In the genomic region with DNA sequence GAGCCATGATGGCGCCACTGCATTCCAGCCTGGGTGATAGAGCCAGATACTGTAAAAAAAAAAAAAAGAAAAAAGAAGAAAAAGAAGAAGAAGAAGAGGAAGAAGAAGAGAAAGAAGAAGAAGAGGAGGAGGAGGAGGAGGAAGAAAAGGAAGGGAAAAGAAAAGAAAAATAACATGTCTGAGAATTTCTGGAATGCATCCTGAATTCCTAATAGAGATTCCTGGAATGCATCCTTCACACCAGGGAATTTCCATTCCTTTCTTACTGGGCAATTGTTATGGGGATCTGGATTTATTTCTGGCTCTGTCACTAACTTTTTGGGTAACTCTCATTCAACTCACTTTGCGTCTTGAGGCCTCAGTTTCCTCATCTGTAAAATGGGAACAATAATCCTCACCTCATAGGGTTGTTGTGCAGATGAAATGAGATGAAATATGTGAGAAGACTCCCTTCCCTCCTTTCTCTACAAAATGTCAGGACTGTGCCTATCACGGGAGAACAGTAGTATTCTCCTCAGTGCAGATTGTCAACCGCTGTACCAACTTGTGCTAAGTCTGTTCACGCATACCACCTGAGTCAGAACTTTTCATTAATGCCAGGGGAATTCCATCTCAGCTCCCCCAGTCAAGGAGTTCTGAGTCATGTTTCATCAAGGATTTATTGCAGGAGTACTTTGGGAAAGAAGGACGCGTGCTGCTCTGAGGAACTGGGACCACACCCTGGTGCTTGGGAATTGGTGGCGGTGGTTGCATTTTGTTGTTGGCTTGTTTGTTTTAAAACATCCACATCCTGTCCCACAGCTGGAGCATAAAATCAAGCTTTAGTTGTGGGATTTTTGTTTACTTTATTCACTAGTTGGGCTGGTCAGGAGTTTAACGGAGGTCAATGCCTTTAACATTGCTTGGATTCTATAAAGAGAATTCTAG, we compare ENCODE assay signal across 11 cellular contexts. TPM values are rescaled to one million over a fixed set of nuclear protein-coding genes. Genes with fewer than 3 reads are reported as not detected.
DNase-seq lines count a peak whose midpoint lies in the region; ATAC-seq and TF ChIP-seq lines count a peak whose summit lies in the region.
"Had no signal": no experiment of that assay in that cellular context is flagged by ENCODE, and none has a peak within 500 bp of the region (broad histone marks: within the 10 kb centered on the region; RNA-seq: fewer than 3 reads in every experiment).

No MANE protein-coding gene starts in this region.

- peak; percentile 99 for DNase-seq in A172 (ENCODE audit: low spot score)
- DNase-seq in HT1080 (ENCODE audit: low read depth): peak; percentile 96
- DNase-seq in choroid plexus epithelial cell (ENCODE audit: low read depth): peak; percentile 84
- DNase-seq in lower leg skin (ENCODE audit: low spot score in 2 of 2): peak; percentile 73 to 87
- DNase-seq in NCI-H1092 (lab: John Stamatoyannopoulos, UW): no peak
- no peak for DNase-seq in stimulated activated naive CD4-positive, alpha-beta T cell (lab: John Stamatoyannopoulos, UW)
- DNase-seq: activated B cell treated with CpG ODN at 0.5 μM for 24 hours; AML-193; effector CD8-positive, alpha-beta T cell had no signal

- intact Hi-C loops in lower leg skin (cut with DNase I; ENCODE audit: low total_unique reads): no loop called here

- no peak for TF ChIP-seq CTCF in choroid plexus epithelial cell (conservative IDR thresholded peaks at IDR 0.05; ENCODE audit: low read depth, low read length)
- TF ChIP-seq CTCF in lower leg skin (IDR thresholded peaks at IDR 0.05): no peak

- H3K4me3 ChIP-seq in choroid plexus epithelial cell (ENCODE audit: low read depth, low read length) (no peak overlapping the region), lower leg skin (ENCODE audit: low read depth, poor library complexity, severe bottlenecking) (no peak overlapping the region)

- WGBS in lower leg skin, 2 donors: 21 to 29% methylated on average over 9 of the region's 9 CpGs

- ATAC-seq in HG03159 (IDR thresholded peaks at IDR 0.05; ENCODE audit: unreplicated experiment): no peak
- ATAC-seq in GM21786 (IDR thresholded peaks at IDR 0.05; ENCODE audit: unreplicated experiment): no peak

- no peak for TF ChIP-seq POLR2A in lower leg skin (IDR thresholded peaks at IDR 0.05)

RNA-seq across cellular contexts. Expression of a gene that starts 42.4 kb away (rescaled TPM):
- 7.0 and 9.7 TPM in 2 replicates for total RNA-seq in A172 (2014; rRNA removed; shearing (Covaris generic))
- 2.7 and 2.9 TPM in 2 replicates for total RNA-seq in HT1080 (2014; rRNA removed; shearing (Covaris generic))
- polyA plus RNA-seq in HT1080 (2015; cell fraction: cytosol; rRNA removed): 1.9 and 2.5 TPM in 2 replicates
- 4.6 and 5.6 TPM in 2 replicates for polyA plus RNA-seq in HT1080 (2015; cell fraction: nucleus; rRNA removed)
- total RNA-seq in lower leg skin: 10 to 100 TPM; 12.9 to 28.6 (median 22.5) TPM

Comparison
In these comparisons a context has a peak if more than half of its experiments do, and no peak if none do; other contexts are left out.
1. DNase-seq: peak in A172 (single experiment), HT1080 (single experiment), choroid plexus epithelial cell (single experiment) and lower leg skin (2 of 2); none in NCI-H1092 (single experiment) and stimulated activated naive CD4-positive, alpha-beta T cell (0 of 6).